Comparison of ENCODE assay signal across 15 cellular contexts in genomic region chr12:2387051-2387834, GRCh38.
DNase-seq lines count a peak whose midpoint lies in the region; ATAC-seq and TF ChIP-seq lines count a peak whose summit lies in the region.
"Had no signal": no experiment of that assay in that cellular context is flagged by ENCODE, and none has a peak within 500 bp of the region (broad histone marks: within the 10 kb centered on the region; RNA-seq: fewer than 3 reads in every experiment).

No MANE protein-coding gene starts in this region.

- no peaks in the 10 kb centered on the region for H3K9me3 ChIP-seq in sigmoid colon
- H3K9me3 ChIP-seq: psoas muscle had no signal

- TF ChIP-seq POLR2A in sigmoid colon (IDR thresholded peaks at IDR 0.05): no peak

- no peak overlapping the region for H3K27ac Mint-ChIP-seq in nephron progenitor cell
- H3K27ac Mint-ChIP-seq: activated naive CD4-positive, alpha-beta T cell treated with anti-CD3 and anti-CD28 coated beads, Interleukin-2, amount 50 U/mL, for 24 hours; effector memory CD8-positive, alpha-beta T cell had no signal

- no peak for TF ChIP-seq CTCF in sigmoid colon (IDR thresholded peaks at IDR 0.05)
- no peak for TF ChIP-seq CTCF in nephron progenitor cell (IDR thresholded peaks at IDR 0.05)

- peaks cover 31% of the 10 kb centered on the region for H3K4me1 Mint-ChIP-seq in nephron progenitor cell
- H3K4me1 Mint-ChIP-seq: activated naive CD4-positive, alpha-beta T cell treated with anti-CD3 and anti-CD28 coated beads, Interleukin-2, amount 50 U/mL, for 24 hours had no signal

- no peaks in the 10 kb centered on the region for H3K36me3 Mint-ChIP-seq in nephron progenitor cell (ENCODE audit: low read depth)
- H3K36me3 Mint-ChIP-seq: activated naive CD4-positive, alpha-beta T cell treated with anti-CD3 and anti-CD28 coated beads, Interleukin-2, amount 50 U/mL, for 24 hours had no signal

- ATAC-seq in activated CD4-positive, CD25-positive, alpha-beta regulatory T cell treated with anti-CD3 and anti-CD28 coated beads, Interleukin-2, amount 50 U/mL, for 24 hours: peak; percentile 53 to 74
- ATAC-seq in GM21381 (IDR thresholded peaks at IDR 0.05; ENCODE audit: unreplicated experiment) (peak; percentile 68), HG03520 (IDR thresholded peaks at IDR 0.05; ENCODE audit: unreplicated experiment) (peak; percentile 57)
- ATAC-seq: effector memory CD8-positive, alpha-beta T cell; psoas muscle; SK-N-SH treated with all-trans-retinoic acid at 6 μM for 48 hours had no signal

- WGBS in sigmoid colon, 2 donors: 85 to 86% methylated on average over 12 of the region's 12 CpGs

- no peaks in the 10 kb centered on the region for H3K9me3 Mint-ChIP-seq in nephron progenitor cell
- H3K9me3 Mint-ChIP-seq: activated naive CD4-positive, alpha-beta T cell treated with anti-CD3 and anti-CD28 coated beads, Interleukin-2, amount 50 U/mL, for 24 hours; effector memory CD8-positive, alpha-beta T cell had no signal

- H3K4me1 ChIP-seq in sigmoid colon: peaks cover 0 to 90% (median 85%) of the 10 kb centered on the region in 4 donors
- H3K4me1 ChIP-seq: psoas muscle had no signal

- H3K4me3 Mint-ChIP-seq in nephron progenitor cell: no peak overlapping the region
- H3K4me3 Mint-ChIP-seq: activated naive CD4-positive, alpha-beta T cell treated with anti-CD3 and anti-CD28 coated beads, Interleukin-2, amount 50 U/mL, for 24 hours; effector memory CD8-positive, alpha-beta T cell had no signal

- no peak overlapping the region for H3K4me3 ChIP-seq in sigmoid colon
- H3K4me3 ChIP-seq: psoas muscle had no signal

- intact Hi-C loops in sigmoid colon (cut with DNase I): no loop called here

- no peak for DNase-seq in activated CD4-positive, CD25-positive, alpha-beta regulatory T cell (lab: John Stamatoyannopoulos, UW)
- DNase-seq in sigmoid colon (no peak), ecto neural progenitor cell (ENCODE audit: low spot score) (no peak), nephron progenitor cell (no peak), NCI-H446 treated with DMSO at 0.1 percent for 48 hours (lab: John Stamatoyannopoulos, UW) (no peak)
- DNase-seq: effector memory CD8-positive, alpha-beta T cell; GDM1; NCI-H1930; psoas muscle had no signal

- peaks cover 23% of the 10 kb centered on the region for H3K27me3 Mint-ChIP-seq in nephron progenitor cell (ENCODE audit: low read depth, poor library complexity)
- H3K27me3 Mint-ChIP-seq: activated naive CD4-positive, alpha-beta T cell treated with anti-CD3 and anti-CD28 coated beads, Interleukin-2, amount 50 U/mL, for 24 hours had no signal

- H3K27ac ChIP-seq in sigmoid colon: peak overlapping the region in 3 of 4 donors; percentile 7 to 90 (median 84)
- H3K27ac ChIP-seq: 22Rv1, psoas muscle had no signal

- TF ChIP-seq EP300 in sigmoid colon (IDR thresholded peaks at IDR 0.05): no peak

- no peaks in the 10 kb centered on the region for H3K36me3 ChIP-seq in sigmoid colon

- no peaks in the 10 kb centered on the region for H3K27me3 ChIP-seq in sigmoid colon
